In the genomic region with DNA sequence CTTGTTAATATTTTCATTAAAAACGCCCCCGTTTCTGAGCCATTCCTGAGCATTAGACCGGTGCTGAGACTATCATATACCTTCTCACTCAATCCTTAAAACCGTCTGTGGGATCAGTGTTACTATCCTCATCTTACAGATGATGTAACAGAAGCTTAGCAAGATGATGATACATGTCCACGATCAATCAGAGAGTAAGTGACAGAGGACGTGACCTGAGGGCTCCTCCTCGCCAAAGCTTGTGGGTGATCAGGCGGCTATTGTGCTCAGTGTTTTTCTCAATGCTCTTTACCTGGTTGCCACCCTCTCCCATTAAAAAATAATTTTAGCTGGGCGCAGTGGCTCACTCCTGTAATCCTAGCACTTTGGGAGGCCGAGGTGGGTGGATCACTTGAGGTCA, we compare ENCODE assay signal across 1 cellular context.
TF ChIP-seq lines count a peak whose summit lies in the region.

No MANE protein-coding gene starts in this region.

TF ChIP-seq in GM23338, 12 proteins besides CTCF, POLR2A, EP300 and RAD21 (continued from another document):
- TF ChIP-seq, protein P1, sequence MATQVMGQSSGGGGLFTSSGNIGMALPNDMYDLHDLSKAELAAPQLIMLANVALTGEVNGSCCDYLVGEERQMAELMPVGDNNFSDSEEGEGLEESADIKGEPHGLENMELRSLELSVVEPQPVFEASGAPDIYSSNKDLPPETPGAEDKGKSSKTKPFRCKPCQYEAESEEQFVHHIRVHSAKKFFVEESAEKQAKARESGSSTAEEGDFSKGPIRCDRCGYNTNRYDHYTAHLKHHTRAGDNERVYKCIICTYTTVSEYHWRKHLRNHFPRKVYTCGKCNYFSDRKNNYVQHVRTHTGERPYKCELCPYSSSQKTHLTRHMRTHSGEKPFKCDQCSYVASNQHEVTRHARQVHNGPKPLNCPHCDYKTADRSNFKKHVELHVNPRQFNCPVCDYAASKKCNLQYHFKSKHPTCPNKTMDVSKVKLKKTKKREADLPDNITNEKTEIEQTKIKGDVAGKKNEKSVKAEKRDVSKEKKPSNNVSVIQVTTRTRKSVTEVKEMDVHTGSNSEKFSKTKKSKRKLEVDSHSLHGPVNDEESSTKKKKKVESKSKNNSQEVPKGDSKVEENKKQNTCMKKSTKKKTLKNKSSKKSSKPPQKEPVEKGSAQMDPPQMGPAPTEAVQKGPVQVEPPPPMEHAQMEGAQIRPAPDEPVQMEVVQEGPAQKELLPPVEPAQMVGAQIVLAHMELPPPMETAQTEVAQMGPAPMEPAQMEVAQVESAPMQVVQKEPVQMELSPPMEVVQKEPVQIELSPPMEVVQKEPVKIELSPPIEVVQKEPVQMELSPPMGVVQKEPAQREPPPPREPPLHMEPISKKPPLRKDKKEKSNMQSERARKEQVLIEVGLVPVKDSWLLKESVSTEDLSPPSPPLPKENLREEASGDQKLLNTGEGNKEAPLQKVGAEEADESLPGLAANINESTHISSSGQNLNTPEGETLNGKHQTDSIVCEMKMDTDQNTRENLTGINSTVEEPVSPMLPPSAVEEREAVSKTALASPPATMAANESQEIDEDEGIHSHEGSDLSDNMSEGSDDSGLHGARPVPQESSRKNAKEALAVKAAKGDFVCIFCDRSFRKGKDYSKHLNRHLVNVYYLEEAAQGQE (IDR thresholded peaks at IDR 0.05; ENCODE audit: unreplicated experiment): no peak
TF ChIP-seq in GM23338: peak in this region for 0.
